Comparison of ENCODE assay signal across 10 cellular contexts in genomic region chr12:124520258-124520657, GRCh38. TPM values are rescaled to one million over a fixed set of nuclear protein-coding genes. Genes with fewer than 3 reads are reported as not detected.
DNase-seq lines count a peak whose midpoint lies in the region; ATAC-seq and TF ChIP-seq lines count a peak whose summit lies in the region.
"Had no signal": no experiment of that assay in that cellular context is flagged by ENCODE, and none has a peak within 500 bp of the region (broad histone marks: within the 10 kb centered on the region; RNA-seq: fewer than 3 reads in every experiment).

No MANE protein-coding gene starts in this region.

- H3K27ac Mint-ChIP-seq in MCF 10A (ENCODE audit: low read depth, unreplicated experiment), result peak overlapping the region; percentile 96
- peak overlapping the region in 4 of 8 donors; percentile 23 to 85 (median 49) for H3K27ac Mint-ChIP-seq in CD8-positive, alpha-beta memory T cell

- intact Hi-C loops in MCF 10A (cut with micrococcal nuclease), result no loop called here

- no peaks in the 10 kb centered on the region for H3K9me3 Mint-ChIP-seq in MCF 10A (ENCODE audit: unreplicated experiment)
- H3K9me3 Mint-ChIP-seq in CD8-positive, alpha-beta memory T cell, result no peaks in the 10 kb centered on the region

- H3K9me3 ChIP-seq in subcutaneous abdominal adipose tissue (ENCODE audit: control insufficient read depth in 5 of 5, low read length in 5 of 5), result no peaks in the 10 kb centered on the region
- H3K9me3 ChIP-seq in CD8-positive, alpha-beta memory T cell (ENCODE audit: low read length), result no peaks in the 10 kb centered on the region

- peaks cover 9 to 81% (median 72%) of the 10 kb centered on the region in 5 donors for H3K4me1 ChIP-seq in subcutaneous abdominal adipose tissue (ENCODE audit: control insufficient read depth in 5 of 5, insufficient read depth in 5 of 5, low read length in 5 of 5)
- no peaks in the 10 kb centered on the region for H3K4me1 ChIP-seq in CD8-positive, alpha-beta memory T cell (ENCODE audit: insufficient read depth, low read length)

- POLR2A ChIA-PET in MCF 10A (lab: Yijun Ruan, JAX), result interaction anchor here (2.5 to 5.3 kb wide), 3 partner anchors 11 to 89 kb away, joined by 9 to 44 read pairs (median 25); partner anchors contain the start of gene NCOR2
- POLR2A ChIA-PET in CD8-positive, alpha-beta memory T cell (lab: Charles Lee), result no interaction called here

- no peak overlapping the region for H3K9ac ChIP-seq in subcutaneous abdominal adipose tissue (ENCODE audit: low read length in 5 of 5)

- H3K36me3 ChIP-seq in subcutaneous abdominal adipose tissue (ENCODE audit: control insufficient read depth in 5 of 5, insufficient read depth in 5 of 5, low read length in 5 of 5), result peaks cover 0 to 13% (median 4%) of the 10 kb centered on the region in 5 donors
- H3K36me3 ChIP-seq in CD8-positive, alpha-beta memory T cell (ENCODE audit: insufficient read depth, low read length), result no peaks in the 10 kb centered on the region

- peak overlapping the region; percentile 91 for H3K4me3 Mint-ChIP-seq in MCF 10A (ENCODE audit: unreplicated experiment)
- H3K4me3 Mint-ChIP-seq in CD8-positive, alpha-beta memory T cell, result no peak overlapping the region
- H3K4me3 Mint-ChIP-seq: stimulated activated memory B cell treated with anti-CD40 and anti-IgM and Interleukin-4, amounts not matched to agents 10 μg/mL and 1 μg/mL and 100 μg/mL, for 72 hours had no signal

- no TSS peak for BruUV-seq in MCF 10A (replicated peaks; lab: Mats Ljungman, UMichigan)

- no peak for ATAC-seq in GM18909 (IDR thresholded peaks at IDR 0.05; ENCODE audit: poor library complexity, unreplicated experiment)
- no peak for ATAC-seq in GM19395 (IDR thresholded peaks at IDR 0.05; ENCODE audit: unreplicated experiment)
- ATAC-seq: stimulated activated memory B cell treated with anti-CD40 and anti-IgM and Interleukin-4, amounts not matched to agents 10 μg/mL and 1 μg/mL and 100 μg/mL, for 72 hours had no signal

- CTCF ChIA-PET in MCF 10A (lab: Yijun Ruan, JAX), result interaction anchor here (0.6 to 1.3 kb wide), 2 partner anchors 251 to 498 kb away, joined by 3 to 5 read pairs; no protein-coding TSS in a partner anchor
- CTCF ChIA-PET in CD8-positive, alpha-beta memory T cell (lab: Charles Lee), result no interaction called here

- H3K4me3 ChIP-seq in LNCaP clone FGC (ENCODE audit: low read depth, low read length), result no peak overlapping the region
- no peak overlapping the region for H3K4me3 ChIP-seq in subcutaneous abdominal adipose tissue (ENCODE audit: low read depth in 1 of 5, low read length in 5 of 5)
- H3K4me3 ChIP-seq in CD8-positive, alpha-beta memory T cell (ENCODE audit: low read length), result no peak overlapping the region

- no peaks in the 10 kb centered on the region for H3K27me3 ChIP-seq in subcutaneous abdominal adipose tissue (ENCODE audit: control insufficient read depth in 5 of 5, insufficient read depth in 4 of 5, low read length in 5 of 5)
- H3K27me3 ChIP-seq in CD8-positive, alpha-beta memory T cell (ENCODE audit: insufficient read depth, low read length, poor library complexity, severe bottlenecking), result no peaks in the 10 kb centered on the region

- H3K36me3 Mint-ChIP-seq in MCF 10A (ENCODE audit: insufficient read depth, unreplicated experiment), result peaks cover 34% of the 10 kb centered on the region
- peaks cover 0 to 12% (median 8%) of the 10 kb centered on the region in 3 donors for H3K36me3 Mint-ChIP-seq in CD8-positive, alpha-beta memory T cell

- DNase-seq in LNCaP clone FGC (ENCODE audit: low read depth), result peak; percentile 99
- peak; percentile 94 for DNase-seq in MCF 10A (ENCODE audit: unreplicated experiment)
- DNase-seq in kidney glomerular epithelial cell (lab: John Stamatoyannopoulos, UW), result peak; percentile 74
- DNase-seq in pons (ENCODE audit: low spot score), result no peak
- no peak for DNase-seq in CD8-positive, alpha-beta memory T cell
- DNase-seq: activated gamma-delta T cell treated with Interleukin-2 at 50 U/mL for 16 hours had no signal

- TF ChIP-seq CTCF in LNCaP clone FGC (IDR thresholded peaks at IDR 0.05; ENCODE audit: control insufficient read depth, extremely low read depth, insufficient read depth) (no peak), MCF 10A (IDR thresholded peaks at IDR 0.05; ENCODE audit: unreplicated experiment) (no peak)

- H3K27me3 Mint-ChIP-seq in MCF 10A (ENCODE audit: insufficient read depth, unreplicated experiment), result no peaks in the 10 kb centered on the region
- no peaks in the 10 kb centered on the region for H3K27me3 Mint-ChIP-seq in CD8-positive, alpha-beta memory T cell
- H3K27me3 Mint-ChIP-seq: stimulated activated memory B cell treated with anti-CD40 and anti-IgM and Interleukin-4, amounts not matched to agents 10 μg/mL and 1 μg/mL and 100 μg/mL, for 72 hours had no signal

- H3K27ac ChIP-seq in subcutaneous abdominal adipose tissue (ENCODE audit: low read depth, low read length), result peak overlapping the region; percentile 98
- H3K27ac ChIP-seq in CD8-positive, alpha-beta memory T cell (ENCODE audit: low read depth, low read length), result no peak overlapping the region

- H3K4me1 Mint-ChIP-seq in MCF 10A (ENCODE audit: insufficient read depth, unreplicated experiment), result peaks cover 58% of the 10 kb centered on the region
- H3K4me1 Mint-ChIP-seq in CD8-positive, alpha-beta memory T cell, result peaks cover 12 to 30% (median 25%) of the 10 kb centered on the region in 3 donors

RNA-seq across cellular contexts. Expression of gene NCOR2, which starts 47.2 kb away (rescaled TPM):
- total RNA-seq in MCF 10A (2022), result 145 and 177 TPM in 2 replicates
- total RNA-seq in CD8-positive, alpha-beta memory T cell, result 10 to 100 TPM; 96.6 to 97.4 TPM
- 16.7 TPM for polyA plus RNA-seq in CD8-positive, alpha-beta memory T cell

Comparison
In these comparisons a context has a peak if more than half of its experiments do, and no peak if none do; other contexts are left out.
1. DNase-seq: peak in LNCaP clone FGC (single experiment), MCF 10A (single experiment) and kidney glomerular epithelial cell (single experiment); none in pons (single experiment) and CD8-positive, alpha-beta memory T cell (0 of 5).